ENCODE assay signal across 8 cellular contexts in genomic region chr2:24792874-24793751, GRCh38. TPM values are rescaled to one million over a fixed set of nuclear protein-coding genes. Genes with fewer than 3 reads are reported as not detected.
DNase-seq lines count a peak whose midpoint lies in the region; ATAC-seq, FAIRE-seq and TF ChIP-seq lines count a peak whose summit lies in the region.

A gene with protein sequence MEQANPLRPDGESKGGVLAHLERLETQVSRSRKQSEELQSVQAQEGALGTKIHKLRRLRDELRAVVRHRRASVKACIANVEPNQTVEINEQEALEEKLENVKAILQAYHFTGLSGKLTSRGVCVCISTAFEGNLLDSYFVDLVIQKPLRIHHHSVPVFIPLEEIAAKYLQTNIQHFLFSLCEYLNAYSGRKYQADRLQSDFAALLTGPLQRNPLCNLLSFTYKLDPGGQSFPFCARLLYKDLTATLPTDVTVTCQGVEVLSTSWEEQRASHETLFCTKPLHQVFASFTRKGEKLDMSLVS (plus strand): TSS chr2:24793425. CDS start chr2:24793920, 495 bp downstream.
A gene with protein sequence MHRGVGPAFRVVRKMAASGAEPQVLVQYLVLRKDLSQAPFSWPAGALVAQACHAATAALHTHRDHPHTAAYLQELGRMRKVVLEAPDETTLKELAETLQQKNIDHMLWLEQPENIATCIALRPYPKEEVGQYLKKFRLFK (minus strand): TSS chr2:24793391. CDS start chr2:24793377, 14 bp downstream.

- H3K27me3 Mint-ChIP-seq in activated T-cell treated with anti-CD3 and anti-CD28 coated beads, Interleukin-2, amount 50 U/mL, for 72 hours (ENCODE audit: low read depth): no peaks in the 10 kb centered on the region

- H3K36me3 ChIP-seq in Karpas-422 (ENCODE audit: insufficient read depth, low read length): peaks cover 22% of the 10 kb centered on the region; the same call in 1 of the 2 replicates
- H3K36me3 ChIP-seq in esophagus muscularis mucosa: no peaks in the 10 kb centered on the region

- peak; percentile 86 for ATAC-seq in GM21825 (IDR thresholded peaks at IDR 0.05; ENCODE audit: unreplicated experiment)
- peak; percentile 97 to 98 for ATAC-seq in activated T-cell treated with anti-CD3 and anti-CD28 coated beads, Interleukin-2, amount 50 U/mL, for 72 hours (replicated peaks in 1 of 2)

- TF ChIP-seq POLR2A in esophagus muscularis mucosa (IDR thresholded peaks at IDR 0.05; ENCODE audit: low read depth): no peak

- peaks cover 9 to 19% of the 10 kb centered on the region in 2 donors for H3K36me3 Mint-ChIP-seq in activated T-cell treated with anti-CD3 and anti-CD28 coated beads, Interleukin-2, amount 50 U/mL, for 72 hours (ENCODE audit: insufficient read depth in 2 of 2)

- peak within 1 kb of the TSS; percentile 95 to 97 for H3K4me3 Mint-ChIP-seq in activated T-cell treated with anti-CD3 and anti-CD28 coated beads, Interleukin-2, amount 50 U/mL, for 72 hours

- H3K9ac ChIP-seq in Karpas-422 (ENCODE audit: low read length): peak within 1 kb of the TSS; percentile 86

- peak within 1 kb of the TSS; percentile 100 for H3K27ac Mint-ChIP-seq in activated T-cell treated with anti-CD3 and anti-CD28 coated beads, Interleukin-2, amount 50 U/mL, for 72 hours

- TF ChIP-seq EP300 in esophagus muscularis mucosa (IDR thresholded peaks at IDR 0.05): no peak

- intact Hi-C loops in esophagus muscularis mucosa (cut with DNase I): loop anchor here (5.0 kb wide), 1 partner anchor 301 kb away; the partner anchor contains the start of gene NCOA1

- H3K9me3 ChIP-seq in Karpas-422 (ENCODE audit: low read length): no peaks in the 10 kb centered on the region
- no peaks in the 10 kb centered on the region for H3K9me3 ChIP-seq in esophagus muscularis mucosa

- H3K9me3 Mint-ChIP-seq in activated T-cell treated with anti-CD3 and anti-CD28 coated beads, Interleukin-2, amount 50 U/mL, for 72 hours: no peaks in the 10 kb centered on the region

- H3K4me3 ChIP-seq in Karpas-422 (ENCODE audit: low read length): peak within 1 kb of the TSS; percentile 91
- peak within 1 kb of the TSS; percentile 75 to 96 (median 88) for H3K4me3 ChIP-seq in esophagus muscularis mucosa

- TF ChIP-seq CTCF in esophagus muscularis mucosa (IDR thresholded peaks at IDR 0.05): peak; percentile 54 to 61 (median 59)

- WGBS in esophagus muscularis mucosa: 1% methylated on average over 39 of the region's 72 CpGs

- H4K20me1 ChIP-seq in Karpas-422 (ENCODE audit: insufficient read depth, low read depth, low read length): no peaks in the 10 kb centered on the region

- peaks cover 41% of the 10 kb centered on the region for H3K4me1 ChIP-seq in Karpas-422 (ENCODE audit: low read length)
- H3K4me1 ChIP-seq in esophagus muscularis mucosa: peaks cover 12 to 31% (median 24%) of the 10 kb centered on the region in 4 donors

- peak within 1 kb of the TSS; percentile 64 for H3K27ac ChIP-seq in Karpas-422 (ENCODE audit: low read length)
- H3K27ac ChIP-seq in esophagus muscularis mucosa (replicated peaks in 1 of 4): peak within 1 kb of the TSS; percentile 95 to 99 (median 98)

- peaks cover 48% of the 10 kb centered on the region for H3K79me2 ChIP-seq in Karpas-422 (ENCODE audit: low read length)

- peak within 1 kb of the TSS; percentile 72 for H3K4me2 ChIP-seq in Karpas-422 (ENCODE audit: low read depth, low read length, poor library complexity, severe bottlenecking)

- peaks cover 40% of the 10 kb centered on the region for H3K4me1 Mint-ChIP-seq in activated T-cell treated with anti-CD3 and anti-CD28 coated beads, Interleukin-2, amount 50 U/mL, for 72 hours (ENCODE audit: low read depth)

- peak within 1 kb of the TSS; percentile 71; the same call in 1 of the 2 replicates for H2AFZ ChIP-seq in Karpas-422 (ENCODE audit: low read length)

- DNase-seq in Daoy (ENCODE audit: low read depth): peak; percentile 97
- peak; percentile 98 for DNase-seq in Karpas-422
- peak; percentile 93 for DNase-seq in RCC 7860 (ENCODE audit: low spot score)
- peak; percentile 94 to 95 for DNase-seq in activated T-cell treated with anti-CD3 and anti-CD28 coated beads, Interleukin-2, amount 50 U/mL, for 72 hours
- peak; percentile 98 for DNase-seq in esophagus muscularis mucosa (ENCODE audit: extremely low spot score)
- peak; percentile 98 for DNase-seq in myocyte (ENCODE audit: low read depth)
- DNase-seq in stimulated activated CD8-positive, alpha-beta memory T cell treated with anti-CD3 and anti-CD28 coated beads, Interleukin-7, amount 100 ng/mL, for 48 hours (ENCODE audit: extremely low read depth in 1 of 2, low read depth in 1 of 2): peak; percentile 89 to 92

- no peaks in the 10 kb centered on the region for H3K9me2 ChIP-seq in Karpas-422 (replicated peaks; ENCODE audit: insufficient read depth, low read length)

- H3K27me3 ChIP-seq in Karpas-422 (ENCODE audit: low read length): no peaks in the 10 kb centered on the region
- H3K27me3 ChIP-seq in esophagus muscularis mucosa: no peaks in the 10 kb centered on the region

- peak; percentile 53 for FAIRE-seq in RCC 7860 (lab: Jason Lieb, UNC)

RNA-seq across cellular contexts. Expression of the first gene that starts in this region (rescaled TPM):
- 42.1 and 60.1 TPM in 2 replicates for total RNA-seq in Daoy (2014; rRNA removed; shearing (Covaris generic))
- total RNA-seq in Karpas-422 (2014; rRNA removed; shearing (Covaris generic); ENCODE audit: low replicate concordance): 17.5 and 32.9 TPM in 2 replicates
- 10 to 100 TPM; 38.6 to 44.1 TPM for total RNA-seq in activated T-cell treated with anti-CD3 and anti-CD28 coated beads, Interleukin-2, amount 50 U/mL, for 72 hours
- 1 to 10 TPM; 1.2 to 2.7 (median 1.4) TPM for total RNA-seq in esophagus muscularis mucosa
- 8.2 and 8.3 TPM in 2 replicates for total RNA-seq in myocyte
- 7.2 TPM for polyA plus RNA-seq in myocyte (2012)

RNA-seq across cellular contexts. Expression of the second gene that starts in this region (rescaled TPM):
- 41.0 and 46.4 TPM in 2 replicates for total RNA-seq in Daoy (2014; rRNA removed; shearing (Covaris generic))
- total RNA-seq in Karpas-422 (2014; rRNA removed; shearing (Covaris generic); ENCODE audit: low replicate concordance): 14.4 and 19.8 TPM in 2 replicates
- total RNA-seq in activated T-cell treated with anti-CD3 and anti-CD28 coated beads, Interleukin-2, amount 50 U/mL, for 72 hours: 10 to 100 TPM; 25.5 to 29.3 TPM
- 10 to 100 TPM in 3 of 4 donors, 1 to 10 TPM in 1; 8.1 to 20.4 (median 15.6) TPM for total RNA-seq in esophagus muscularis mucosa
- total RNA-seq in myocyte: 13.7 and 20.2 TPM in 2 replicates
- 38.0 TPM for polyA plus RNA-seq in myocyte (2012)

Comparison
In these comparisons a context has a peak if more than half of its experiments do, and no peak if none do; other contexts are left out.
1. Peak in every context shown above with its lines: DNase-seq, ATAC-seq, H3K4me3 ChIP-seq and H3K27ac ChIP-seq.